In the genomic region with DNA sequence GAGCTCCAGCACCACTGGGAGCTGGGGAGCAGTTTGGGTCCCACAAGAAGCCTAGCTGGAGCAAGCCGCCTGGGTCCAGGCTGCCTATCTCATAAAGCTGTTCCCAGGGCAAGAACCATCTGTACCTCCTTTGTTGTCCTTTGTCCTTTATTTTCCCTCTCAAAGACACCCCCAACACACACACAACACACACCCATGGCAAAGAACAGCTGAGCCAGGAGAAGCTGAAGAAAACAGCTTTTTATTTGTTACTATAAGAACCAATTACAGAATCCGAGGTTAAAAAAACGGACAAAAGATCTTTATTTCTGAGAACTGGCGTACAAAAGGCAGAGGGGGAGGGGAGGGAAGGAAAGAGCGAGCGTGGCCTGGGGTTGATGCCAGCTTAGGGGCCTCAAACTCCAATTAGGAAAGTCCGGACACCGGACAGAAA, we compare ENCODE assay signal across 8 cellular contexts. TPM values are rescaled to one million over a fixed set of nuclear protein-coding genes. Genes with fewer than 3 reads are reported as not detected.
A peak's percentile ranks its signal among the peaks of the same experiment; 100 is the strongest.
DNase-seq lines count a peak whose midpoint lies in the region; ATAC-seq, FAIRE-seq and TF ChIP-seq lines count a peak whose summit lies in the region.

No MANE protein-coding gene starts in this region.

- DNase-seq in dorsolateral prefrontal cortex, result peak in 3 of 10 donors; percentile 58 to 66 (median 62)
- DNase-seq in neural crest cell (ENCODE audit: low read depth, low spot score), result no peak
- no peak for DNase-seq in RCC 7860 (ENCODE audit: low spot score)
- no peak for DNase-seq in HPDE6-E6E7 (ENCODE audit: extremely low spot score)
- DNase-seq in GOT3 (lab: John Stamatoyannopoulos, UW), result no peak

- ATAC-seq in GM19035 (IDR thresholded peaks at IDR 0.05; ENCODE audit: unreplicated experiment), result no peak

- TF ChIP-seq CTCF in OCI-LY1 (IDR thresholded peaks at IDR 0.05; ENCODE audit: low read length) (no peak), dorsolateral prefrontal cortex (IDR thresholded peaks at IDR 0.05 in 54 of 56, conservative IDR thresholded peaks at IDR 0.05 in 2 of 56; ENCODE audit: low read depth in 1 of 56, partially characterized antibody in 56 of 56) (no peak), neural crest cell (conservative IDR thresholded peaks at IDR 0.05) (no peak)

- no peaks in the 10 kb centered on the region for H3K27me3 Mint-ChIP-seq in neural crest cell (ENCODE audit: low read depth)

- no peaks in the 10 kb centered on the region for H3F3A ChIP-seq in OCI-LY1 (ENCODE audit: insufficient read depth, low read length)

- FAIRE-seq in RCC 7860 (lab: Jason Lieb, UNC), result no peak

- H3K4me3 ChIP-seq in BLaER1 (peak overlapping the region; percentile 89; the same call in 1 of the 2 replicates), OCI-LY1 (ENCODE audit: low read depth, low read length, poor library complexity, severe bottlenecking) (no peak overlapping the region), dorsolateral prefrontal cortex (peak overlapping the region in 29 of 59 donors; percentile 4 to 98 (median 88))

- H3K36me3 ChIP-seq in BLaER1 (peaks cover 63% of the 10 kb centered on the region), OCI-LY1 (ENCODE audit: insufficient read depth, low read length) (peaks cover 69% of the 10 kb centered on the region)

- H3K27ac ChIP-seq in BLaER1 (peak overlapping the region; percentile 92; the same call in 1 of the 2 replicates), OCI-LY1 (ENCODE audit: low read depth, low read length, poor library complexity, severe bottlenecking) (peak overlapping the region; percentile 82), dorsolateral prefrontal cortex (peak overlapping the region; percentile 29 to 99 (median 97))

- peak overlapping the region; percentile 75 for H3K27ac Mint-ChIP-seq in neural crest cell (ENCODE audit: unreplicated experiment)

- H3K36me3 Mint-ChIP-seq in neural crest cell (ENCODE audit: low read depth), result peaks cover 20% of the 10 kb centered on the region

- no peaks in the 10 kb centered on the region for H3K9me3 Mint-ChIP-seq in neural crest cell

- peaks cover 14% of the 10 kb centered on the region for H3K79me2 ChIP-seq in OCI-LY1 (ENCODE audit: insufficient read depth, low read length)

- H2AFZ ChIP-seq in OCI-LY1 (ENCODE audit: low read length), result no peak overlapping the region

- peak overlapping the region; percentile 48 for H3K4me3 Mint-ChIP-seq in neural crest cell

- peaks cover 49% of the 10 kb centered on the region for H3K4me1 ChIP-seq in BLaER1
- H3K4me1 ChIP-seq in OCI-LY1 (ENCODE audit: insufficient read depth, low read length, severe bottlenecking), result peaks cover 33% of the 10 kb centered on the region

- peaks cover 22% of the 10 kb centered on the region for H4K20me1 ChIP-seq in BLaER1
- no peaks in the 10 kb centered on the region for H4K20me1 ChIP-seq in OCI-LY1 (ENCODE audit: insufficient read depth, low read length)

- no peaks in the 10 kb centered on the region for H3K9me3 ChIP-seq in BLaER1
- no peaks in the 10 kb centered on the region for H3K9me3 ChIP-seq in OCI-LY1 (ENCODE audit: low read length)

- H3K4me1 Mint-ChIP-seq in neural crest cell, result peaks cover 37% of the 10 kb centered on the region

- H3K4me2 ChIP-seq in BLaER1 (peak overlapping the region; percentile 93), OCI-LY1 (ENCODE audit: low read length) (peak overlapping the region; percentile 82; the same call in 1 of the 2 replicates)

- no peaks in the 10 kb centered on the region for H3K9me2 ChIP-seq in OCI-LY1 (ENCODE audit: low read depth, low read length)

- intact Hi-C loops in dorsolateral prefrontal cortex (cut with DNase I), result loop anchor here in 1 of 2 donors (5.0 to 10.0 kb wide), 2 partner anchors 114 to 262 kb away; partner anchors contain the start of genes BSCL2 and GNG3

- H3K9ac ChIP-seq in BLaER1, result peak overlapping the region; percentile 84
- peak overlapping the region; percentile 83; the same call in 1 of the 2 replicates for H3K9ac ChIP-seq in OCI-LY1 (ENCODE audit: low read length)

- H3K27me3 ChIP-seq in BLaER1, result no peaks in the 10 kb centered on the region
- H3K27me3 ChIP-seq in OCI-LY1 (ENCODE audit: insufficient read depth, low read length), result no peaks in the 10 kb centered on the region
- no peaks in the 10 kb centered on the region for H3K27me3 ChIP-seq in dorsolateral prefrontal cortex

RNA-seq across cellular contexts. Expression of gene TUT1, which starts 1.7 kb away (rescaled TPM):
- total RNA-seq in dorsolateral prefrontal cortex (10 to 100 TPM; 11.6 to 30.9 (median 19.4) TPM), neural crest cell (18.0 and 20.7 TPM in 2 replicates)

RNA-seq across cellular contexts. Expression of gene MTA2, which starts 8.7 kb away (rescaled TPM):
- total RNA-seq in dorsolateral prefrontal cortex (10 to 100 TPM; 39.4 to 85.0 (median 58.9) TPM), neural crest cell (195 and 203 TPM in 2 replicates)

RNA-seq across cellular contexts. Expression of gene EEF1G, which starts 19.3 kb away (rescaled TPM):
- total RNA-seq in dorsolateral prefrontal cortex (100 to 1,000 TPM; 260 to 479 (median 336) TPM), neural crest cell (2,024 and 2,072 TPM in 2 replicates)

RNA-seq across cellular contexts. Expression of gene EML3, which starts 19.6 kb away (rescaled TPM):
- total RNA-seq in dorsolateral prefrontal cortex (10 to 100 TPM; 19.0 to 72.1 (median 37.3) TPM), neural crest cell (37.4 and 40.0 TPM in 2 replicates)

RNA-seq across cellular contexts. Expression of gene ROM1, which starts 20.1 kb away (rescaled TPM):
- total RNA-seq in dorsolateral prefrontal cortex, result 10 to 100 TPM; 11.3 to 68.7 (median 24.9) TPM
- total RNA-seq in neural crest cell, result 0.23 and 0.75 TPM in 2 replicates
